ENCODE assay signal across 8 cellular contexts in the genomic region with DNA sequence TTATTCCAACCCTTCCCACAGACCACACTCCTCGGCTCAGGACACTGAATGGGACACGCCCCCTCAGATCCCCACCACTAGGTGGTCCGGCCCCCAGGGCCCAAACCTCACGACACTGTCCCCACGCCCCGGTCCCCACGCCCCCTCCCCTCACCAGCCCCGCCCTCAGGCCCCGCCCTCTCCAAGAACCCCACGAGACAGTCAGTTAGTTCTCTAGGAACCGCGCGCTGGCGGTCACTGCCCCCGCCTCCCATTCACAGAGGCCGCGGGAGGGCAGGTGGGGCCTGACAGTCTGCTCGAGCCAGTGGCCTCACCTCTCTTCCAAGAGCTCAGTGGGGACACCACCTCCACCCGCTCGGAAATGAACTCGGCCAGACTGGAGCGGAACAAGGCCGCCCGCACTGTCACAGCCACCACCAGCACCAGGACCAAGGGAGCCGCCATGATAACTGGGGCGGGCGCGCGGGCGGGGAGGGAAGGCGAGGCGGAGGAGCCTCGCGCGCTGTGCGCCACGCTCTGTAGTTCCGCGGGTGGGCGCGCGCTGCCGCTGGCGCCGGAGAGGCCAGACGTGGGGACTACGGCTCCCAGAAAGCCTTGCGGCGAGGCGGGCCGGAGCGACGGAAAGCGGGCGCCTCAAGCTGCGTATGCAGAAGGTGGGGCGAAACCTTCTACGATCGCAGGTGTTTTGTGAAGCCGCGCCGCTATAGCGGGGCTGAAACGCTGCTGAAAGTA. TPM values are rescaled to one million over a fixed set of nuclear protein-coding genes. Genes with fewer than 3 reads are reported as not detected.
DNase-seq lines count a peak whose midpoint lies in the region; ATAC-seq, FAIRE-seq and TF ChIP-seq lines count a peak whose summit lies in the region.

A gene with protein sequence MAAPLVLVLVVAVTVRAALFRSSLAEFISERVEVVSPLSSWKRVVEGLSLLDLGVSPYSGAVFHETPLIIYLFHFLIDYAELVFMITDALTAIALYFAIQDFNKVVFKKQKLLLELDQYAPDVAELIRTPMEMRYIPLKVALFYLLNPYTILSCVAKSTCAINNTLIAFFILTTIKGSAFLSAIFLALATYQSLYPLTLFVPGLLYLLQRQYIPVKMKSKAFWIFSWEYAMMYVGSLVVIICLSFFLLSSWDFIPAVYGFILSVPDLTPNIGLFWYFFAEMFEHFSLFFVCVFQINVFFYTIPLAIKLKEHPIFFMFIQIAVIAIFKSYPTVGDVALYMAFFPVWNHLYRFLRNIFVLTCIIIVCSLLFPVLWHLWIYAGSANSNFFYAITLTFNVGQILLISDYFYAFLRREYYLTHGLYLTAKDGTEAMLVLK (minus strand): TSS at position 451 of the 732 bp plus-strand sequence. CDS start 7 bp downstream, at position 444.

- WGBS in urinary bladder, result under 1% methylated on average over 64 of the region's 64 CpGs

- no peaks in the 10 kb centered on the region for H3K27me3 Mint-ChIP-seq in progenitor cell of endocrine pancreas

- ATAC-seq in HG02852 (IDR thresholded peaks at IDR 0.05; ENCODE audit: unreplicated experiment) (peak; percentile 95), left cardiac atrium (peak; percentile 99 to 100)

- intact Hi-C loops in left cardiac atrium (cut with DNase I), result no loop called here

- FAIRE-seq in GM12892 (lab: Jason Lieb, UNC), result peak; percentile 99

- TF ChIP-seq CTCF in progenitor cell of endocrine pancreas (IDR thresholded peaks at IDR 0.05; ENCODE audit: unreplicated experiment), result peak; percentile 36

- peak within 1 kb of the TSS; percentile 99 for H3K27ac Mint-ChIP-seq in progenitor cell of endocrine pancreas

- peaks cover 2% of the 10 kb centered on the region for H3K36me3 Mint-ChIP-seq in progenitor cell of endocrine pancreas (ENCODE audit: insufficient read depth)

- TF ChIP-seq POLR2A in GM12892 (IDR thresholded peaks at IDR 0.05; ENCODE audit: low read depth, low read length), result peak; percentile 85

- no peaks in the 10 kb centered on the region for H3K36me3 ChIP-seq in urinary bladder (ENCODE audit: insufficient read depth)

- peaks cover 12% of the 10 kb centered on the region for H3K4me1 Mint-ChIP-seq in progenitor cell of endocrine pancreas (ENCODE audit: low read depth)

- H3K4me3 ChIP-seq in urinary bladder (ENCODE audit: low read depth, low read length), result peak within 1 kb of the TSS; percentile 66

- H3K9me3 Mint-ChIP-seq in progenitor cell of endocrine pancreas (ENCODE audit: low read depth), result no peaks in the 10 kb centered on the region

- peak within 1 kb of the TSS; percentile 4 for H3K27ac ChIP-seq in urinary bladder (ENCODE audit: low read depth)

- H3K4me1 ChIP-seq in urinary bladder (ENCODE audit: insufficient read depth), result no peaks in the 10 kb centered on the region

- peak within 1 kb of the TSS; percentile 90 for H3K4me3 Mint-ChIP-seq in progenitor cell of endocrine pancreas (ENCODE audit: low read depth)

- DNase-seq in GM12892 (ENCODE audit: insufficient read length) (peak; percentile 91), NCI-H146 (lab: John Stamatoyannopoulos, UW) (peak; percentile 98), T-helper 1 cell (peak; percentile 87 to 98 (median 93)), amniotic epithelial cell (ENCODE audit: low read depth) (peak; percentile 91), left cardiac atrium (peak; percentile 97), progenitor cell of endocrine pancreas (ENCODE audit: low spot score, unreplicated experiment) (peak; percentile 96)

RNA-seq across cellular contexts. Expression of the gene that starts here (rescaled TPM):
- 17.4 TPM for polyA plus RNA-seq in GM12892 (2012; ENCODE audit: missing spikeins)
- total RNA-seq in left cardiac atrium (10 to 100 TPM; 14.1 to 14.8 TPM), progenitor cell of endocrine pancreas (44.3 and 45.8 TPM in 2 replicates), urinary bladder (17.3 TPM)
- polyA plus RNA-seq in urinary bladder, result 19.1 TPM

Comparison
In these comparisons a context has a peak if more than half of its experiments do, and no peak if none do; other contexts are left out.
1. Peak in every context shown above with its lines: DNase-seq, ATAC-seq, H3K4me3 ChIP-seq and H3K27ac ChIP-seq.